Comparison of ENCODE assay signal across 16 cellular contexts in the genomic region with DNA sequence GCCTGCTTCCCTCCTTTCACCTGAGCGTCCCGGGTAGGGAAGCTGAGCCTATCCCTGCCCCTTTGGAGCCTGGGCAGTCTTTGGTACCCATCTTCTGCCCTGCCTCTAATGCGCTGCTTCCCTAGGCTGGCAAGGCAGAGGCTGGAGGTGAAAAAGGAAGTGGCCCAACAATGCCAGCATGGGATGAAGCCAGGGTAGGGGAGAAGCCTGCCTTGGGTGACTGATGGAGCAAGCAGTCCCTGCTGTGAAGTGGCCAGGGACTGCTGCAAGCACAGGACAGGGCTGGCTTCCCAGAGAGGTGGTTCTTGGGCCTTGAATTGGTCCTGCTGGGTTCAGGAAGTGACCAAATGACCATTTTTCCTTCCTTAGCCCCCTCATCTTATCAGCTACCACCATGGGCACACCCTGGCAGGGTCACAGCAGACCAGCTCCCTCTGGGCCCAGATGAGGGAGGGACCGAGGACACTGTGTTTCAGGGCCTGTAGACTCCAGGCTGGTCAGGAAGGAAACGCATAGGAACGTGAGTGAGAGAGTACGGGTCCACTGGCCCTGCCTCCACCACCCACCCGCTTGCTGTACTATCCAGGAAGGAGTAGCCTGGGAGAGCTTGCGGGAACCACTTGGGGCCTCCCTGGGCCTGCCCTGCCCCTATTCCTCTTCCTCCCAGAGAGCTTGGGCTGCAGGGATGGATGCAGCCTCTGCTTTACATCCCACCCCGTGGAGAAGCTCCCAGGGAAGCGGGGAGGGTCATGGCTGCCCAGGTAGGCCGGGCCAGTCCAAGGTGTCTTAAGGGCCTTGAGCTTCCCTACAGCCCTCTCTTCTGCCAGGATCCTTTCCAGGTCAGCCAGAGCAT.
DNase-seq lines count a peak whose midpoint lies in the region; ATAC-seq and TF ChIP-seq lines count a peak whose summit lies in the region.
"Had no signal": no experiment of that assay in that cellular context is flagged by ENCODE, and none has a peak within 500 bp of the region (broad histone marks: within the 10 kb centered on the region; RNA-seq: fewer than 3 reads in every experiment).

No MANE protein-coding gene starts in this region.

- H3K14ac ChIP-seq in neuronal stem cell (ENCODE audit: low read length): peak overlapping the region; percentile 26

- H3K4me1 ChIP-seq in neuronal stem cell (ENCODE audit: control insufficient read depth in 2 of 2, insufficient read depth in 1 of 2, low read depth in 1 of 2, low read length in 2 of 2) (peaks cover 8 to 41% of the 10 kb centered on the region in 2 donors), transverse colon (peaks cover 10 to 39% (median 37%) of the 10 kb centered on the region in 4 donors)

- intact Hi-C loops in left cardiac atrium (cut with DNase I) (loop anchor here in 1 of 2 donors (10.0 kb wide), 1 partner anchor 111 kb away; no protein-coding TSS in a partner anchor), transverse colon (cut with DNase I; ENCODE audit: low total_unique reads) (no loop called here)

- no peak overlapping the region for H2BK15ac ChIP-seq in neuronal stem cell (ENCODE audit: low read length)

- in situ Hi-C loops in transverse colon (cut with MboI; ENCODE audit: low pct_ligation_motif_present in 1 of 4, low pct_unique_long_range_greater_than_20kb in 1 of 4, low sequenced_read_pairs in 3 of 4): no loop called here

- H2BK120ac ChIP-seq in neuronal stem cell (ENCODE audit: low read depth, low read length): no peak overlapping the region

- H3K4me2 ChIP-seq in neuronal stem cell (ENCODE audit: insufficient read depth, low read length, poor library complexity, severe bottlenecking): no peak overlapping the region

- no peak for TF ChIP-seq EP300 in transverse colon (IDR thresholded peaks at IDR 0.05; ENCODE audit: low read depth)

- no peak for TF ChIP-seq POLR2A in transverse colon (IDR thresholded peaks at IDR 0.05)

- peak overlapping the region; percentile 26 for H2AK5ac ChIP-seq in neuronal stem cell (ENCODE audit: low read depth, low read length)

- no peak overlapping the region for H2BK12ac ChIP-seq in neuronal stem cell (ENCODE audit: low read length)

- H3K36me3 ChIP-seq in neuronal stem cell (replicated peaks in 1 of 2; ENCODE audit: control insufficient read depth in 2 of 2, insufficient read depth in 2 of 2, low read length in 2 of 2): peaks cover 13 to 27% of the 10 kb centered on the region in 2 donors
- H3K36me3 ChIP-seq in transverse colon: no peaks in the 10 kb centered on the region

- H3K4ac ChIP-seq in neuronal stem cell (ENCODE audit: low read length): no peak overlapping the region

- WGBS in neuronal stem cell (ENCODE audit: extremely low coverage in 2 of 2, insufficient read length in 2 of 2, insufficient replicate concordance in 1 of 2), 2 donors: no CpG with 5 or more reads among the region's 12 CpGs
- 87% methylated on average over 12 of the region's 12 CpGs; no CpG with 5 or more reads in 1 of the 2 donors for WGBS in transverse colon (ENCODE audit: low coverage in 1 of 2), 2 donors

- no peak overlapping the region for H4K91ac ChIP-seq in neuronal stem cell (ENCODE audit: low read depth, low read length, poor library complexity)

- H3K27ac ChIP-seq in neuronal stem cell (replicated peaks; ENCODE audit: low read length) (no peak overlapping the region), transverse colon (peak overlapping the region in 3 of 4 donors; percentile 6 to 9 (median 8))

- no peak for TF ChIP-seq CTCF in transverse colon (IDR thresholded peaks at IDR 0.05)

- H3K18ac ChIP-seq in neuronal stem cell (ENCODE audit: low read length): peak overlapping the region; percentile 66

- no peak overlapping the region for H2BK5ac ChIP-seq in neuronal stem cell (ENCODE audit: low read length)

- H3K27me3 ChIP-seq in neuronal stem cell (ENCODE audit: control insufficient read depth in 3 of 3, insufficient read depth in 3 of 3, low read depth in 1 of 3, low read length in 3 of 3) (no peaks in the 10 kb centered on the region), transverse colon (no peaks in the 10 kb centered on the region)

- no peak overlapping the region for H4K8ac ChIP-seq in neuronal stem cell (ENCODE audit: low read depth, low read length)

- no peak overlapping the region for H2AFZ ChIP-seq in neuronal stem cell (ENCODE audit: low read length)

- DNase-seq in dermis blood vessel endothelial cell: peak; percentile 59
- DNase-seq in left cardiac atrium: peak; percentile 68
- no peak for DNase-seq in neuronal stem cell (ENCODE audit: low spot score)
- DNase-seq in transverse colon: no peak
- DNase-seq in hypothalamus (lab: John Stamatoyannopoulos, UW): no peak
- DNase-seq in activated CD4-positive, alpha-beta T cell treated with anti-CD3 and anti-CD28 coated beads for 4 hours: no peak
- no peak for DNase-seq in AG20443 (ENCODE audit: low spot score)
- DNase-seq: activated CD8-positive, alpha-beta T cell treated with anti-CD3 and anti-CD28 coated beads for 36 hours; activated naive CD4-positive, alpha-beta T cell treated with anti-CD3 and anti-CD28 coated beads, Interleukin-2, amount 10 ng/mL, durations not matched to agents 7 days and 5 days; activated T-cell treated with anti-CD3 and anti-CD28 coated beads, Interleukin-2, amount 50 U/mL, for 4 hours; GOT3; NCI-H2081; NCI-H524; SIG-M5 had no signal

- no peak overlapping the region for H3K23ac ChIP-seq in neuronal stem cell (ENCODE audit: low read depth, low read length, poor library complexity)

- peak in 1 of 2 donors; percentile 44 for ATAC-seq in left cardiac atrium
- ATAC-seq: activated CD8-positive, alpha-beta T cell treated with anti-CD3 and anti-CD28 coated beads for 36 hours; activated T-cell treated with anti-CD3 and anti-CD28 coated beads, Interleukin-2, amount 50 U/mL, for 4 hours; natural killer cell treated with Interleukin-12 subunit alpha and Interleukin-12 subunit beta and Interleukin-15 and Interleukin-18, amount 100 ng/mL, for 72 hours; stimulated activated effector memory CD8-positive, alpha-beta T cell treated with anti-CD3 and anti-CD28 coated beads, Interleukin-12 subunit alpha, Interleukin-12 subunit beta, amount 100 ng/mL, for 72 hours had no signal

- peaks cover 33% of the 10 kb centered on the region for H3K79me1 ChIP-seq in neuronal stem cell (ENCODE audit: low read depth, low read length)

- H3K4me3 ChIP-seq in neuronal stem cell (ENCODE audit: low read length in 2 of 2) (no peak overlapping the region), transverse colon (no peak overlapping the region)

- peak overlapping the region; percentile 24 for H3K9ac ChIP-seq in neuronal stem cell (ENCODE audit: low read depth, low read length, poor library complexity)

- no peaks in the 10 kb centered on the region for H3K9me3 ChIP-seq in neuronal stem cell (replicated peaks in 1 of 2; ENCODE audit: control insufficient read depth in 2 of 2, insufficient read depth in 1 of 2, low read depth in 1 of 2, low read length in 2 of 2)
- no peaks in the 10 kb centered on the region for H3K9me3 ChIP-seq in transverse colon

Comparison
In these comparisons a context has a peak if more than half of its experiments do, and no peak if none do; other contexts are left out.
1. DNase-seq: peak in dermis blood vessel endothelial cell (single experiment) and left cardiac atrium (single experiment); none in neuronal stem cell (single experiment), transverse colon (single experiment), hypothalamus (0 of 51), activated CD4-positive, alpha-beta T cell treated with anti-CD3 and anti-CD28 coated beads for 4 hours (0 of 2) and AG20443 (single experiment).